11 cellular contexts compared by ENCODE assay signal in genomic region chr2:12619975-12620374, GRCh38.
DNase-seq lines count a peak whose midpoint lies in the region; ATAC-seq and TF ChIP-seq lines count a peak whose summit lies in the region.
"Had no signal": no experiment of that assay in that cellular context is flagged by ENCODE, and none has a peak within 500 bp of the region (broad histone marks: within the 10 kb centered on the region; RNA-seq: fewer than 3 reads in every experiment).

No MANE protein-coding gene starts in this region.

- H3K4me3 Mint-ChIP-seq in activated CD4-positive, alpha-beta T cell treated with anti-CD3 and anti-CD28 coated beads for 36 hours = no peak overlapping the region
- no peak overlapping the region for H3K4me3 Mint-ChIP-seq in activated CD4-positive, alpha-beta T cell treated with anti-CD3 and anti-CD28 coated beads, Interleukin-2, amount 10 ng/mL, durations not matched to agents 24 days and 14 days

- no peaks in the 10 kb centered on the region for H3K9me3 ChIP-seq in PC-9 (ENCODE audit: insufficient read depth, low read depth)
- H3K9me3 ChIP-seq: A549, HAP-1 had no signal

- no peak overlapping the region for H3K4me3 ChIP-seq in PC-9
- H3K4me3 ChIP-seq: A549, HAP-1 had no signal

- no peaks in the 10 kb centered on the region for H3K36me3 Mint-ChIP-seq in activated CD4-positive, alpha-beta T cell treated with anti-CD3 and anti-CD28 coated beads for 36 hours (ENCODE audit: low read depth)
- no peaks in the 10 kb centered on the region for H3K36me3 Mint-ChIP-seq in activated CD4-positive, alpha-beta T cell treated with anti-CD3 and anti-CD28 coated beads, Interleukin-2, amount 10 ng/mL, durations not matched to agents 24 days and 14 days (ENCODE audit: low read depth)

- H3K36me3 ChIP-seq in PC-9 (ENCODE audit: low read depth) = no peaks in the 10 kb centered on the region
- H3K36me3 ChIP-seq: HAP-1 had no signal

- CTCF ChIA-PET in activated CD4-positive, alpha-beta T cell treated with anti-CD3 and anti-CD28 coated beads for 36 hours (lab: Charles Lee) = interaction anchor here (0.7 kb wide), 1 partner anchor 17 kb away, joined by 3 read pairs; no protein-coding TSS in a partner anchor
- CTCF ChIA-PET in PC-9 (lab: Charles Lee) = no interaction called here

- H4K20me1 ChIP-seq in PC-9 (ENCODE audit: insufficient read depth) = no peaks in the 10 kb centered on the region

- H3K27me3 ChIP-seq in PC-9 (ENCODE audit: insufficient read depth, low read depth) = no peaks in the 10 kb centered on the region

- H2AFZ ChIP-seq in PC-9 = no peak overlapping the region

- no peaks in the 10 kb centered on the region for H3K79me2 ChIP-seq in PC-9 (ENCODE audit: low read depth)

- ATAC-seq in activated CD4-positive, alpha-beta T cell treated with anti-CD3 and anti-CD28 coated beads for 36 hours = peak; percentile 49
- ATAC-seq in esophagus mucosa (peak; percentile 51), HG03521 (IDR thresholded peaks at IDR 0.05; ENCODE audit: unreplicated experiment) (no peak)
- ATAC-seq: A549 had no signal

- intact Hi-C loops in activated CD4-positive, alpha-beta T cell treated with anti-CD3 and anti-CD28 coated beads for 36 hours (cut with DNase I, micrococcal nuclease) = no loop called here
- intact Hi-C loops in activated CD4-positive, alpha-beta T cell treated with anti-CD3 and anti-CD28 coated beads, Interleukin-2, amount 10 ng/mL, durations not matched to agents 24 days and 14 days (cut with micrococcal nuclease) = no loop called here
- intact Hi-C loops in PC-9 (cut with micrococcal nuclease; ENCODE audit: unreplicated experiment) = no loop called here

- DNase-seq in activated CD4-positive, alpha-beta T cell treated with anti-CD3 and anti-CD28 coated beads for 36 hours = peak; percentile 15
- DNase-seq in activated CD4-positive, alpha-beta T cell treated with anti-CD3 and anti-CD28 coated beads, Interleukin-2, amount 10 ng/mL, durations not matched to agents 24 days and 14 days = no peak
- DNase-seq in PC-9 (peak; percentile 10 to 55), NK-92 (lab: John Stamatoyannopoulos, UW; ENCODE audit: unreplicated experiment) (no peak), HuH-7 (ENCODE audit: low spot score) (no peak)
- DNase-seq in stimulated activated CD8-positive, alpha-beta memory T cell treated with anti-CD3 and anti-CD28 coated beads, Interleukin-4, amount 100 ng/mL, for 48 hours = peak; percentile 31
- DNase-seq: NCI-H69 had no signal

- no peak overlapping the region for H3K27ac ChIP-seq in PC-9
- H3K27ac ChIP-seq: A549 had no signal

- no peak overlapping the region for H3K27ac Mint-ChIP-seq in activated CD4-positive, alpha-beta T cell treated with anti-CD3 and anti-CD28 coated beads for 36 hours
- no peak overlapping the region for H3K27ac Mint-ChIP-seq in activated CD4-positive, alpha-beta T cell treated with anti-CD3 and anti-CD28 coated beads, Interleukin-2, amount 10 ng/mL, durations not matched to agents 24 days and 14 days

- no peaks in the 10 kb centered on the region for H3K4me1 ChIP-seq in PC-9 (replicated peaks; ENCODE audit: insufficient read depth)
- H3K4me1 ChIP-seq: A549, HAP-1 had no signal

- BruUV-seq in PC-9 (replicated peaks; lab: Mats Ljungman, UMichigan) = no TSS peak

- no peaks in the 10 kb centered on the region for H3K9me2 ChIP-seq in PC-9 (ENCODE audit: insufficient read depth)

- POLR2A ChIA-PET in activated CD4-positive, alpha-beta T cell treated with anti-CD3 and anti-CD28 coated beads for 36 hours (lab: Charles Lee) = no interaction called here
- POLR2A ChIA-PET in PC-9 (lab: Charles Lee; ENCODE audit: unreplicated experiment) = no interaction called here

- H3K4me2 ChIP-seq in PC-9 = no peak overlapping the region
- H3K4me2 ChIP-seq: A549 had no signal

- peaks cover 8% of the 10 kb centered on the region for H3K4me1 Mint-ChIP-seq in activated CD4-positive, alpha-beta T cell treated with anti-CD3 and anti-CD28 coated beads for 36 hours
- H3K4me1 Mint-ChIP-seq in activated CD4-positive, alpha-beta T cell treated with anti-CD3 and anti-CD28 coated beads, Interleukin-2, amount 10 ng/mL, durations not matched to agents 24 days and 14 days = peaks cover 17% of the 10 kb centered on the region

- H3K9me3 Mint-ChIP-seq in activated CD4-positive, alpha-beta T cell treated with anti-CD3 and anti-CD28 coated beads for 36 hours (ENCODE audit: low read depth) = no peaks in the 10 kb centered on the region
- peaks cover 7% of the 10 kb centered on the region for H3K9me3 Mint-ChIP-seq in activated CD4-positive, alpha-beta T cell treated with anti-CD3 and anti-CD28 coated beads, Interleukin-2, amount 10 ng/mL, durations not matched to agents 24 days and 14 days

- H3K27me3 Mint-ChIP-seq in activated CD4-positive, alpha-beta T cell treated with anti-CD3 and anti-CD28 coated beads for 36 hours = no peaks in the 10 kb centered on the region
- H3K27me3 Mint-ChIP-seq in activated CD4-positive, alpha-beta T cell treated with anti-CD3 and anti-CD28 coated beads, Interleukin-2, amount 10 ng/mL, durations not matched to agents 24 days and 14 days = peaks cover 3% of the 10 kb centered on the region

- H3F3A ChIP-seq in PC-9 (ENCODE audit: insufficient read depth, low read depth) = no peaks in the 10 kb centered on the region

- no peak for TF ChIP-seq CTCF in PC-9 (conservative IDR thresholded peaks at IDR 0.05)

Comparison
In these comparisons a context has a peak if more than half of its experiments do, and no peak if none do; other contexts are left out.
1. DNase-seq: peak in activated CD4-positive, alpha-beta T cell treated with anti-CD3 and anti-CD28 coated beads for 36 hours (single experiment), PC-9 (2 of 2) and stimulated activated CD8-positive, alpha-beta memory T cell treated with anti-CD3 and anti-CD28 coated beads, Interleukin-4, amount 100 ng/mL, for 48 hours (single experiment); none in activated CD4-positive, alpha-beta T cell treated with anti-CD3 and anti-CD28 coated beads, Interleukin-2, amount 10 ng/mL, durations not matched to agents 24 days and 14 days (single experiment), NK-92 (single experiment) and HuH-7 (single experiment).